In genomic region chr7:106924468-106924867, GRCh38 we compare ENCODE assay signal across 4 cellular contexts. TPM values are rescaled to one million over a fixed set of nuclear protein-coding genes. Genes with fewer than 3 reads are reported as not detected.
"Had no signal": no experiment of that assay in that cellular context is flagged by ENCODE, and none has a peak within 500 bp of the region (broad histone marks: within the 10 kb centered on the region; RNA-seq: fewer than 3 reads in every experiment).

No MANE protein-coding gene starts in this region.

RNA-seq across cellular contexts. Expression of gene PIK3CG, which starts 59.4 kb away (rescaled TPM):
- total RNA-seq: PC-3, PC-9, SJCRH30 had no signal
- polyA plus RNA-seq: SK-N-SH had no signal
